In the genomic region with DNA sequence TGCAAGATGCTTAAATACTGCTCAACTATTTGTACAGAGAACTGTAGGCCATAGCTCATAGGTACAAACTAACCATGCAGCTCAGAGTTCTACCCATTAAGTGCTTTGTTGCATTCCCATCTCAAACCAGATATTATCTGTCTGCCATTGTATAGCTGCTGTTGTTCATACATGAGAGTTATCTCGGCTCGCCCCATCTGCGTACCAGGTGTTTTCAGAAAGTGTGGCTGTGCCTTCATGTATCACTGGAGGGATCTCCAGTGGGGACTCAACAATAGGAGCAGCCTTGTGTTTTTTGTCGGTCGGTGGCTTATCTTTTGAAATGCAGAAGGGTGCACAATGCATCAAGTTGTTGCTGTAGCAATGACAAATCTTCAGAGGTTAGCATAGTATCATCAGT, we compare ENCODE assay signal across 8 cellular contexts.
"Had no signal": no experiment of that assay in that cellular context is flagged by ENCODE, and none has a peak within 500 bp of the region (broad histone marks: within the 10 kb centered on the region; RNA-seq: fewer than 3 reads in every experiment).

No MANE protein-coding gene starts in this region.

- H3K36me3 Mint-ChIP-seq: IgD-negative memory B cell had no signal

- H3K4me3 ChIP-seq: K562 had no signal

- ATAC-seq: HepG2, K562 had no signal

- DNase-seq: IMR-90, KBM-7, KG1 had no signal

- FAIRE-seq: HepG2, K562 had no signal

- H3K27ac Mint-ChIP-seq: IgD-negative memory B cell had no signal

- H3K4me2 ChIP-seq: KMS-11 had no signal

- H3K27me3 Mint-ChIP-seq: IgD-negative memory B cell had no signal

- H3K9ac ChIP-seq: KMS-11 had no signal

- H3K27ac ChIP-seq: HL-60, KMS-11 had no signal

- H3K4me1 Mint-ChIP-seq: IgD-negative memory B cell had no signal

- H3K4me3 Mint-ChIP-seq: IgD-negative memory B cell had no signal
